ENCODE assay signal across 1 cellular context in genomic region chr17:27573971-27574525, GRCh38.
A peak's percentile ranks its signal among the peaks of the same experiment; 100 is the strongest.
TF ChIP-seq lines count a peak whose summit lies in the region.

No MANE protein-coding gene starts in this region.

TF ChIP-seq in K562, 482 proteins besides CTCF, POLR2A, EP300 and RAD21 (continued from another document and continues in another):
- TF ChIP-seq TFAP4 (CRISPR knock-in tag; IDR thresholded peaks at IDR 0.05; ENCODE audit: borderline replicate concordance) (peak; percentile 23; the same call in 1 of the 2 replicates), DNMT1 (IDR thresholded peaks at IDR 0.05) (peak; percentile 75; the same call in 1 of the 2 replicates), BCL6 (CRISPR knock-in tag; IDR thresholded peaks at IDR 0.05) (0 out of 2 replicates have a peak, but pooled peaks have one; percentile 36), EP400 (IDR thresholded peaks at IDR 0.05) (peak; percentile 84), ARID3B (CRISPR knock-in tag; IDR thresholded peaks at IDR 0.05; ENCODE audit: borderline replicate concordance) (no peak), POLR3G (IDR thresholded peaks at IDR 0.05; ENCODE audit: extremely low read depth, insufficient read length, insufficient replicate concordance) (no peak), ZNF175 (CRISPR knock-in tag; IDR thresholded peaks at IDR 0.05; ENCODE audit: low read depth) (peak; percentile 83), ZNF830 (CRISPR knock-in tag; IDR thresholded peaks at IDR 0.05) (no peak), TCF7 (IDR thresholded peaks at IDR 0.05; ENCODE audit: borderline replicate concordance) (no peak), CREB3 (tag; conservative IDR thresholded peaks at IDR 0.05; ENCODE audit: low read depth) (peak; percentile 70), HDAC2 (IDR thresholded peaks at IDR 0.05) (peak; percentile 96), NR2C1 (IDR thresholded peaks at IDR 0.05) (peak; percentile 65), NR2C1 (tag; IDR thresholded peaks at IDR 0.05) (peak; percentile 69), BRF2 (IDR thresholded peaks at IDR 0.05; ENCODE audit: borderline replicate concordance, insufficient read depth, insufficient read length) (no peak), NBN (IDR thresholded peaks at IDR 0.05; ENCODE audit: low read depth) (peak; percentile 91; the same call in 1 of the 2 replicates), ADNP (tag; IDR thresholded peaks at IDR 0.05) (peak; percentile 81), NR2C2 (CRISPR knock-in tag; IDR thresholded peaks at IDR 0.05) (no peak), NR2C2 (tag; IDR thresholded peaks at IDR 0.05) (peak; percentile 36; the same call in 1 of the 2 replicates), POLR2B (IDR thresholded peaks at IDR 0.05; ENCODE audit: low read depth, partially characterized antibody) (peak; percentile 82), SIRT6 (IDR thresholded peaks at IDR 0.05; ENCODE audit: low read depth, low read length) (no peak), ZBTB11 (CRISPR knock-in tag; IDR thresholded peaks at IDR 0.05) (peak in 1 of 3 experiments; percentile 56; a peak in 1 of 6 replicates), KAT2B (IDR thresholded peaks at IDR 0.05; ENCODE audit: low read depth, low read length) (no peak), ZNF75A (CRISPR knock-in tag; IDR thresholded peaks at IDR 0.05) (0 out of 2 replicates have a peak, but pooled peaks have one; percentile 53), L3MBTL2 (IDR thresholded peaks at IDR 0.05) (peak; percentile 15; the same call in 1 of the 2 replicates), TBL1XR1 (IDR thresholded peaks at IDR 0.05; ENCODE audit: low read length in 2 of 2) (peak in 1 of 2 experiments; percentile 90; a peak in 2 of 4 replicates), MTA1 (IDR thresholded peaks at IDR 0.05; ENCODE audit: borderline replicate concordance) (peak; percentile 92), ESRRA (IDR thresholded peaks at IDR 0.05; ENCODE audit: borderline replicate concordance, low read depth) (peak; percentile 94), ATF2 (CRISPR knock-in tag; IDR thresholded peaks at IDR 0.05) (no peak), SMAD3 (CRISPR knock-in tag; conservative IDR thresholded peaks at IDR 0.05) (no peak; the same call in 1 of the 2 replicates), NCOA6 (IDR thresholded peaks at IDR 0.05) (no peak), CTBP1 (IDR thresholded peaks at IDR 0.05; ENCODE audit: borderline replicate concordance) (peak; percentile 98), CBX2 (IDR thresholded peaks at IDR 0.05; ENCODE audit: insufficient read depth, low read length, poor library complexity, severe bottlenecking) (no peak), CBFB (CRISPR knock-in tag; IDR thresholded peaks at IDR 0.05) (no peak), FOXJ2 (tag; IDR thresholded peaks at IDR 0.05) (no peak), TAF7 (tag; IDR thresholded peaks at IDR 0.05) (peak; percentile 8; the same call in 1 of the 2 replicates), GTF3C2 (IDR thresholded peaks at IDR 0.05; ENCODE audit: borderline replicate concordance, extremely low read depth, insufficient read length) (no peak), MAFG (tag; conservative IDR thresholded peaks at IDR 0.05) (peak; percentile 100), ID3 (CRISPR knock-in tag; IDR thresholded peaks at IDR 0.05) (no peak), ID3 (tag; IDR thresholded peaks at IDR 0.05) (peak; percentile 57; the same call in 1 of the 2 replicates), MAFF (IDR thresholded peaks at IDR 0.05; ENCODE audit: low read length) (peak; percentile 100), GABPB1 (CRISPR knock-in tag; IDR thresholded peaks at IDR 0.05) (no peak), RBFOX2 (IDR thresholded peaks at IDR 0.05; ENCODE audit: low read depth, low read length) (peak; percentile 36), FOXM1 (IDR thresholded peaks at IDR 0.05; ENCODE audit: low read depth) (peak; percentile 61), FOXM1 (CRISPR knock-in tag; IDR thresholded peaks at IDR 0.05; ENCODE audit: low read depth) (no peak), HLTF (IDR thresholded peaks at IDR 0.05) (peak; percentile 85), PATZ1 (CRISPR knock-in tag; IDR thresholded peaks at IDR 0.05; ENCODE audit: borderline replicate concordance) (no peak; the same call in 1 of the 2 replicates), TGIF2 (CRISPR knock-in tag; IDR thresholded peaks at IDR 0.05) (no peak), NCOR1 (IDR thresholded peaks at IDR 0.05) (peak; percentile 94), ZNF316 (IDR thresholded peaks at IDR 0.05) (peak; percentile 100), PHB (CRISPR knock-in tag; IDR thresholded peaks at IDR 0.05) (peak; percentile 74; the same call in 1 of the 2 replicates), SMAD4 (CRISPR knock-in tag; conservative IDR thresholded peaks at IDR 0.05) (peak; percentile 93)
